8 cellular contexts compared by ENCODE assay signal in genomic region chr4:163495900-163496299, GRCh38. TPM values are rescaled to one million over a fixed set of nuclear protein-coding genes. Genes with fewer than 3 reads are reported as not detected.
A peak's percentile ranks its signal among the peaks of the same experiment; 100 is the strongest.
DNase-seq lines count a peak whose midpoint lies in the region; ATAC-seq and TF ChIP-seq lines count a peak whose summit lies in the region.

No MANE protein-coding gene starts in this region.

- H3K4me3 ChIP-seq in SK-N-MC, result peak overlapping the region; percentile 100
- H3K4me3 ChIP-seq in foreskin fibroblast (ENCODE audit: low read depth in 1 of 2, low read length in 2 of 2), result peak overlapping the region; percentile 84 to 99

- H3K9me3 Mint-ChIP-seq in activated CD8-positive, alpha-beta memory T cell treated with anti-CD3 and anti-CD28 coated beads, Interleukin-2, amount 10 ng/mL, durations not matched to agents 7 days and 5 days (ENCODE audit: low read depth), result no peaks in the 10 kb centered on the region

- H3K27ac Mint-ChIP-seq in activated CD8-positive, alpha-beta memory T cell treated with anti-CD3 and anti-CD28 coated beads, Interleukin-2, amount 10 ng/mL, durations not matched to agents 7 days and 5 days, result peak overlapping the region; percentile 85

- CTCF ChIA-PET in activated CD8-positive, alpha-beta memory T cell treated with anti-CD3 and anti-CD28 coated beads, Interleukin-2, amount 10 ng/mL, durations not matched to agents 7 days and 5 days (lab: Charles Lee), result interaction anchor here (0.8 to 2.4 kb wide), 2 partner anchors 52 to 54 kb away, joined by 3 to 14 read pairs; no protein-coding TSS in a partner anchor

- H3K36me3 ChIP-seq in SK-N-MC (ENCODE audit: insufficient read depth, low read length), result peaks cover 42% of the 10 kb centered on the region

- peak overlapping the region; percentile 99 for H3K9ac ChIP-seq in SK-N-MC (ENCODE audit: insufficient read length)

- peak; percentile 5 for ATAC-seq in activated CD8-positive, alpha-beta memory T cell treated with anti-CD3 and anti-CD28 coated beads, Interleukin-2, amount 10 ng/mL, durations not matched to agents 7 days and 5 days
- ATAC-seq in HG03060 (IDR thresholded peaks at IDR 0.05; ENCODE audit: low read depth, unreplicated experiment), result peak; percentile 41

- H3K4me3 Mint-ChIP-seq in activated CD8-positive, alpha-beta memory T cell treated with anti-CD3 and anti-CD28 coated beads, Interleukin-2, amount 10 ng/mL, durations not matched to agents 7 days and 5 days, result peak overlapping the region; percentile 97

- DNase-seq in activated CD8-positive, alpha-beta memory T cell treated with anti-CD3 and anti-CD28 coated beads, Interleukin-2, amount 10 ng/mL, durations not matched to agents 7 days and 5 days, result no peak
- DNase-seq in activated CD8-positive, alpha-beta memory T cell treated with anti-CD3 and anti-CD28 coated beads, Interleukin-2, amount 50 U/mL, for 48 hours, result no peak
- DNase-seq in SK-N-MC (ENCODE audit: low read depth, low spot score) (no peak), foreskin fibroblast (no peak), NCI-H1105 (lab: John Stamatoyannopoulos, UW) (no peak), foreskin melanocyte (no peak), iPS-NIHi7 (ENCODE audit: extremely low spot score) (no peak)

- H3K27me3 Mint-ChIP-seq in activated CD8-positive, alpha-beta memory T cell treated with anti-CD3 and anti-CD28 coated beads, Interleukin-2, amount 10 ng/mL, durations not matched to agents 7 days and 5 days, result peaks cover 4% of the 10 kb centered on the region

- peaks cover 9% of the 10 kb centered on the region; the same call in 1 of the 2 replicates for H3K9me3 ChIP-seq in SK-N-MC (ENCODE audit: low read depth, low read length)

- H3K27ac ChIP-seq in SK-N-MC, result peak overlapping the region; percentile 97; the same call in 1 of the 2 replicates

- peaks cover 22% of the 10 kb centered on the region for H3K36me3 Mint-ChIP-seq in activated CD8-positive, alpha-beta memory T cell treated with anti-CD3 and anti-CD28 coated beads, Interleukin-2, amount 10 ng/mL, durations not matched to agents 7 days and 5 days

- no peak for TF ChIP-seq CTCF in foreskin fibroblast (IDR thresholded peaks at IDR 0.05; ENCODE audit: low read depth, low read length)

- H3K4me1 Mint-ChIP-seq in activated CD8-positive, alpha-beta memory T cell treated with anti-CD3 and anti-CD28 coated beads, Interleukin-2, amount 10 ng/mL, durations not matched to agents 7 days and 5 days, result peaks cover 33% of the 10 kb centered on the region

RNA-seq across cellular contexts. Expression of gene TMA16, which starts 1.4 kb away (rescaled TPM):
- 10 to 100 TPM; 36.5 to 47.1 TPM for total RNA-seq in activated CD8-positive, alpha-beta memory T cell treated with anti-CD3 and anti-CD28 coated beads, Interleukin-2, amount 10 ng/mL, durations not matched to agents 7 days and 5 days

RNA-seq across cellular contexts. Expression of gene TKTL2, which starts 22.3 kb away (rescaled TPM):
- not detected for total RNA-seq in activated CD8-positive, alpha-beta memory T cell treated with anti-CD3 and anti-CD28 coated beads, Interleukin-2, amount 10 ng/mL, durations not matched to agents 7 days and 5 days
